17 cellular contexts compared by ENCODE assay signal in genomic region chr11:66340596-66341501, GRCh38. TPM values are rescaled to one million over a fixed set of nuclear protein-coding genes. Genes with fewer than 3 reads are reported as not detected.
"Had no signal": no experiment of that assay in that cellular context is flagged by ENCODE, and none has a peak within 500 bp of the region (broad histone marks: within the 10 kb centered on the region; RNA-seq: fewer than 3 reads in every experiment).

No MANE protein-coding gene starts in this region.

- H3K27ac ChIP-seq: esophagus muscularis mucosa, gastroesophageal sphincter, heart right ventricle, thyroid gland had no signal

- H3K27me3 ChIP-seq: esophagus muscularis mucosa, gastroesophageal sphincter, heart right ventricle, thyroid gland had no signal

- H3K4me3 ChIP-seq: esophagus muscularis mucosa, gastroesophageal sphincter, heart right ventricle, thyroid gland had no signal

- DNase-seq: activated CD4-positive, alpha-beta memory T cell treated with anti-CD3 and anti-CD28 coated beads, Interleukin-2, amount 10 ng/mL, durations not matched to agents 7 days and 5 days; activated CD4-positive, alpha-beta T cell treated with anti-CD3 and anti-CD28 coated beads for 4 hours; activated CD8-positive, alpha-beta memory T cell treated with anti-CD3 and anti-CD28 coated beads, Interleukin-2, amount 10 ng/mL, durations not matched to agents 7 days and 5 days; anterior cingulate cortex; cortex of kidney; effector CD4-positive, alpha-beta T cell; heart right ventricle; nucleus accumbens; stimulated activated CD4-positive, alpha-beta T cell treated with anti-CD3 and anti-CD28 coated beads, Interleukin-12 subunit alpha, Interleukin-12 subunit beta, amount 100 ng/mL, for 4 hours; stimulated activated CD4-positive, alpha-beta T cell treated with anti-CD3 and anti-CD28 coated beads, Interleukin-2, amount 100 ng/mL, for 24 hours; stimulated activated naive CD4-positive, alpha-beta T cell treated with Interleukin-2 at 50 U/mL for 16 hours; thyroid gland had no signal

- H3K27ac Mint-ChIP-seq: activated CD4-positive, alpha-beta memory T cell treated with anti-CD3 and anti-CD28 coated beads, Interleukin-2, amount 10 ng/mL, durations not matched to agents 7 days and 5 days; activated CD8-positive, alpha-beta memory T cell treated with anti-CD3 and anti-CD28 coated beads, Interleukin-2, amount 10 ng/mL, durations not matched to agents 7 days and 5 days; mesothelial cell of epicardium; WTC11 had no signal

- H3K4me3 Mint-ChIP-seq: activated CD4-positive, alpha-beta memory T cell treated with anti-CD3 and anti-CD28 coated beads, Interleukin-2, amount 10 ng/mL, durations not matched to agents 7 days and 5 days; activated CD8-positive, alpha-beta memory T cell treated with anti-CD3 and anti-CD28 coated beads, Interleukin-2, amount 10 ng/mL, durations not matched to agents 7 days and 5 days; mesothelial cell of epicardium; WTC11 had no signal

- ATAC-seq: activated CD8-positive, alpha-beta memory T cell treated with anti-CD3 and anti-CD28 coated beads, Interleukin-2, amount 10 ng/mL, durations not matched to agents 7 days and 5 days; gastroesophageal sphincter; heart right ventricle; WTC11 had no signal

- H3K27me3 Mint-ChIP-seq: activated CD8-positive, alpha-beta memory T cell treated with anti-CD3 and anti-CD28 coated beads, Interleukin-2, amount 10 ng/mL, durations not matched to agents 7 days and 5 days had no signal

- H3K9me3 ChIP-seq: esophagus muscularis mucosa, gastroesophageal sphincter, heart right ventricle, thyroid gland had no signal

RNA-seq across cellular contexts. Expression of gene CD248, which starts 24.0 kb away (rescaled TPM):
- total RNA-seq: activated CD4-positive, alpha-beta memory T cell treated with anti-CD3 and anti-CD28 coated beads, Interleukin-2, amount 10 ng/mL, durations not matched to agents 7 days and 5 days; renal cortical epithelial cell had no signal
